Comparison of ENCODE assay signal across 14 cellular contexts in the genomic region with DNA sequence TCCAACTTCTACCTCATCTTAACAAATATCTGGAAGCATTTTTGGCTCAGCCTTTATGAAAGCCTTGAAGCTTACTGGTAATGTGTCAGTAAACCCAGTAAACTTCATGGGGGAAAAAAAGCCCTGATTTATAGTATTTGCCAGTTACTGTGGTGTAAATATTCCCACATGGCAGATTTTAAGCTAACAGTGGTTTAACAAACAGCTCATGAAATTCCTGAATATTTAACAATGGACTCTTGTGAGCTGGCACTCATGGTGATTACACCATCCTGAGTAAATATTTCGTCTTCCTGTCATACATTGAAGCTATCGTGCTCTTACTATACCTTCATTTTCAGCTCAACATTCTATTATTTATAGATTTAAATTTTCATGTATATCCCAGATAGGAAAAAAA. TPM values are rescaled to one million over a fixed set of nuclear protein-coding genes. Genes with fewer than 3 reads are reported as not detected.
DNase-seq lines count a peak whose midpoint lies in the region; ATAC-seq and TF ChIP-seq lines count a peak whose summit lies in the region.
"Had no signal": no experiment of that assay in that cellular context is flagged by ENCODE, and none has a peak within 500 bp of the region (broad histone marks: within the 10 kb centered on the region; RNA-seq: fewer than 3 reads in every experiment).

No MANE protein-coding gene starts in this region.

- intact Hi-C loops in MCF 10A (cut with micrococcal nuclease) (no loop called here), breast epithelium (cut with DNase I; ENCODE audit: low total_unique reads) (no loop called here)

- TF ChIP-seq CTCF in MCF 10A (IDR thresholded peaks at IDR 0.05; ENCODE audit: unreplicated experiment), result no peak
- no peak for TF ChIP-seq CTCF in breast epithelium (IDR thresholded peaks at IDR 0.05)
- no peak for TF ChIP-seq CTCF in fibroblast of pulmonary artery (IDR thresholded peaks at IDR 0.05; ENCODE audit: low read length, missing control alignments)
- no peak for TF ChIP-seq CTCF in nephron progenitor cell (IDR thresholded peaks at IDR 0.05)

- BruUV-seq in MCF 10A (replicated peaks; lab: Mats Ljungman, UMichigan), result no TSS peak

- TF ChIP-seq POLR2A in breast epithelium (IDR thresholded peaks at IDR 0.05), result no peak

- H3K27me3 Mint-ChIP-seq in MCF 10A (ENCODE audit: insufficient read depth, unreplicated experiment) (no peaks in the 10 kb centered on the region), nephron progenitor cell (ENCODE audit: low read depth, poor library complexity) (no peaks in the 10 kb centered on the region)
- H3K27me3 Mint-ChIP-seq: activated naive CD8-positive, alpha-beta T cell treated with anti-CD3 and anti-CD28 coated beads, Interleukin-2, amount 10 ng/mL, durations not matched to agents 7 days and 5 days; T-cell had no signal

- peaks cover 34% of the 10 kb centered on the region for H3K36me3 Mint-ChIP-seq in MCF 10A (ENCODE audit: insufficient read depth, unreplicated experiment)
- H3K36me3 Mint-ChIP-seq in nephron progenitor cell (ENCODE audit: low read depth), result peaks cover 52% of the 10 kb centered on the region

- no peaks in the 10 kb centered on the region for H3K4me1 ChIP-seq in breast epithelium
- H3K4me1 ChIP-seq: colonic mucosa, psoas muscle, thyroid gland had no signal

- H3K27me3 ChIP-seq in breast epithelium, result no peaks in the 10 kb centered on the region
- H3K27me3 ChIP-seq: colonic mucosa, thyroid gland had no signal

- CTCF ChIA-PET in MCF 10A (lab: Yijun Ruan, JAX), result interaction anchor here (0.8 kb wide), 1 partner anchor 25 kb away, joined by 3 read pairs; no protein-coding TSS in a partner anchor

- H3K4me3 Mint-ChIP-seq in MCF 10A (ENCODE audit: unreplicated experiment) (no peak overlapping the region), nephron progenitor cell (no peak overlapping the region)
- H3K4me3 Mint-ChIP-seq: activated naive CD8-positive, alpha-beta T cell treated with anti-CD3 and anti-CD28 coated beads, Interleukin-2, amount 10 ng/mL, durations not matched to agents 7 days and 5 days; T-cell had no signal

- no peaks in the 10 kb centered on the region for H3K9me3 ChIP-seq in breast epithelium
- H3K9me3 ChIP-seq: colonic mucosa, psoas muscle, thyroid gland had no signal

- no peaks in the 10 kb centered on the region for H3K36me3 ChIP-seq in breast epithelium
- H3K36me3 ChIP-seq: colonic mucosa, thyroid gland had no signal

- no peak overlapping the region for H3K4me3 ChIP-seq in breast epithelium
- no peak overlapping the region for H3K4me3 ChIP-seq in fibroblast of pulmonary artery (replicated peaks; ENCODE audit: low read depth, low read length)
- H3K4me3 ChIP-seq: colonic mucosa, psoas muscle, thyroid gland had no signal

- ATAC-seq in HG03442 (IDR thresholded peaks at IDR 0.05; ENCODE audit: unreplicated experiment), result no peak
- ATAC-seq: psoas muscle, T-cell had no signal

- H3K27ac Mint-ChIP-seq in MCF 10A (ENCODE audit: low read depth, unreplicated experiment) (peak overlapping the region; percentile 44), nephron progenitor cell (no peak overlapping the region)
- H3K27ac Mint-ChIP-seq: activated naive CD8-positive, alpha-beta T cell treated with anti-CD3 and anti-CD28 coated beads, Interleukin-2, amount 10 ng/mL, durations not matched to agents 7 days and 5 days; T-cell had no signal

- DNase-seq in MCF 10A (ENCODE audit: unreplicated experiment) (peak; percentile 51), breast epithelium (ENCODE audit: low spot score in 2 of 2) (no peak), RPMI7951 (ENCODE audit: low read depth) (peak; percentile 11), fibroblast of pulmonary artery (ENCODE audit: low read depth) (peak; percentile 72), nephron progenitor cell (no peak), germinal center (ENCODE audit: low spot score) (no peak), 8988T (no peak)
- DNase-seq: activated naive CD8-positive, alpha-beta T cell treated with anti-CD3 and anti-CD28 coated beads, Interleukin-2, amount 10 ng/mL, durations not matched to agents 7 days and 5 days; colonic mucosa; NCI-H2081 treated with DMSO at 0.1 percent for 48 hours; psoas muscle; T-cell; thyroid gland had no signal

- POLR2A ChIA-PET in MCF 10A (lab: Yijun Ruan, JAX), result interaction anchor here (1.6 kb wide), 1 partner anchor 10 kb away, joined by 11 read pairs; no protein-coding TSS in a partner anchor

- H3K9me3 Mint-ChIP-seq in MCF 10A (ENCODE audit: unreplicated experiment) (peaks cover 13% of the 10 kb centered on the region), nephron progenitor cell (peaks cover 4% of the 10 kb centered on the region)
- H3K9me3 Mint-ChIP-seq: activated naive CD8-positive, alpha-beta T cell treated with anti-CD3 and anti-CD28 coated beads, Interleukin-2, amount 10 ng/mL, durations not matched to agents 7 days and 5 days; T-cell had no signal

- peaks cover 12% of the 10 kb centered on the region for H3K4me1 Mint-ChIP-seq in MCF 10A (ENCODE audit: insufficient read depth, unreplicated experiment)
- no peaks in the 10 kb centered on the region for H3K4me1 Mint-ChIP-seq in nephron progenitor cell
- H3K4me1 Mint-ChIP-seq: activated naive CD8-positive, alpha-beta T cell treated with anti-CD3 and anti-CD28 coated beads, Interleukin-2, amount 10 ng/mL, durations not matched to agents 7 days and 5 days; T-cell had no signal

- H3K27ac ChIP-seq in breast epithelium, result no peak overlapping the region
- H3K27ac ChIP-seq: colonic mucosa, psoas muscle, thyroid gland had no signal

RNA-seq across cellular contexts. Expression of gene ACOT12, which starts 57.0 kb away (rescaled TPM):
- total RNA-seq in MCF 10A (2022) (not detected in 2 replicates), breast epithelium (not detected)
- not detected in 2 replicates for total RNA-seq in RPMI7951 (2014; rRNA removed; shearing (Covaris generic))
- total RNA-seq: activated naive CD8-positive, alpha-beta T cell treated with anti-CD3 and anti-CD28 coated beads, Interleukin-2, amount 10 ng/mL, durations not matched to agents 7 days and 5 days; colonic mucosa; psoas muscle; thyroid gland had no signal

Comparison
In these comparisons a context has a peak if more than half of its experiments do, and no peak if none do; other contexts are left out.
1. DNase-seq: peak in MCF 10A (single experiment), RPMI7951 (single experiment) and fibroblast of pulmonary artery (single experiment); none in breast epithelium (0 of 2), nephron progenitor cell (single experiment), germinal center (single experiment) and 8988T (single experiment).